1 cellular context compared by ENCODE assay signal in genomic region chr18:58201268-58201667, GRCh38.
TF ChIP-seq lines count a peak whose summit lies in the region.

No MANE protein-coding gene starts in this region.

TF ChIP-seq in GM23338, 12 proteins besides CTCF, POLR2A, EP300 and RAD21 (continued from another document):
- TF ChIP-seq, protein P1, sequence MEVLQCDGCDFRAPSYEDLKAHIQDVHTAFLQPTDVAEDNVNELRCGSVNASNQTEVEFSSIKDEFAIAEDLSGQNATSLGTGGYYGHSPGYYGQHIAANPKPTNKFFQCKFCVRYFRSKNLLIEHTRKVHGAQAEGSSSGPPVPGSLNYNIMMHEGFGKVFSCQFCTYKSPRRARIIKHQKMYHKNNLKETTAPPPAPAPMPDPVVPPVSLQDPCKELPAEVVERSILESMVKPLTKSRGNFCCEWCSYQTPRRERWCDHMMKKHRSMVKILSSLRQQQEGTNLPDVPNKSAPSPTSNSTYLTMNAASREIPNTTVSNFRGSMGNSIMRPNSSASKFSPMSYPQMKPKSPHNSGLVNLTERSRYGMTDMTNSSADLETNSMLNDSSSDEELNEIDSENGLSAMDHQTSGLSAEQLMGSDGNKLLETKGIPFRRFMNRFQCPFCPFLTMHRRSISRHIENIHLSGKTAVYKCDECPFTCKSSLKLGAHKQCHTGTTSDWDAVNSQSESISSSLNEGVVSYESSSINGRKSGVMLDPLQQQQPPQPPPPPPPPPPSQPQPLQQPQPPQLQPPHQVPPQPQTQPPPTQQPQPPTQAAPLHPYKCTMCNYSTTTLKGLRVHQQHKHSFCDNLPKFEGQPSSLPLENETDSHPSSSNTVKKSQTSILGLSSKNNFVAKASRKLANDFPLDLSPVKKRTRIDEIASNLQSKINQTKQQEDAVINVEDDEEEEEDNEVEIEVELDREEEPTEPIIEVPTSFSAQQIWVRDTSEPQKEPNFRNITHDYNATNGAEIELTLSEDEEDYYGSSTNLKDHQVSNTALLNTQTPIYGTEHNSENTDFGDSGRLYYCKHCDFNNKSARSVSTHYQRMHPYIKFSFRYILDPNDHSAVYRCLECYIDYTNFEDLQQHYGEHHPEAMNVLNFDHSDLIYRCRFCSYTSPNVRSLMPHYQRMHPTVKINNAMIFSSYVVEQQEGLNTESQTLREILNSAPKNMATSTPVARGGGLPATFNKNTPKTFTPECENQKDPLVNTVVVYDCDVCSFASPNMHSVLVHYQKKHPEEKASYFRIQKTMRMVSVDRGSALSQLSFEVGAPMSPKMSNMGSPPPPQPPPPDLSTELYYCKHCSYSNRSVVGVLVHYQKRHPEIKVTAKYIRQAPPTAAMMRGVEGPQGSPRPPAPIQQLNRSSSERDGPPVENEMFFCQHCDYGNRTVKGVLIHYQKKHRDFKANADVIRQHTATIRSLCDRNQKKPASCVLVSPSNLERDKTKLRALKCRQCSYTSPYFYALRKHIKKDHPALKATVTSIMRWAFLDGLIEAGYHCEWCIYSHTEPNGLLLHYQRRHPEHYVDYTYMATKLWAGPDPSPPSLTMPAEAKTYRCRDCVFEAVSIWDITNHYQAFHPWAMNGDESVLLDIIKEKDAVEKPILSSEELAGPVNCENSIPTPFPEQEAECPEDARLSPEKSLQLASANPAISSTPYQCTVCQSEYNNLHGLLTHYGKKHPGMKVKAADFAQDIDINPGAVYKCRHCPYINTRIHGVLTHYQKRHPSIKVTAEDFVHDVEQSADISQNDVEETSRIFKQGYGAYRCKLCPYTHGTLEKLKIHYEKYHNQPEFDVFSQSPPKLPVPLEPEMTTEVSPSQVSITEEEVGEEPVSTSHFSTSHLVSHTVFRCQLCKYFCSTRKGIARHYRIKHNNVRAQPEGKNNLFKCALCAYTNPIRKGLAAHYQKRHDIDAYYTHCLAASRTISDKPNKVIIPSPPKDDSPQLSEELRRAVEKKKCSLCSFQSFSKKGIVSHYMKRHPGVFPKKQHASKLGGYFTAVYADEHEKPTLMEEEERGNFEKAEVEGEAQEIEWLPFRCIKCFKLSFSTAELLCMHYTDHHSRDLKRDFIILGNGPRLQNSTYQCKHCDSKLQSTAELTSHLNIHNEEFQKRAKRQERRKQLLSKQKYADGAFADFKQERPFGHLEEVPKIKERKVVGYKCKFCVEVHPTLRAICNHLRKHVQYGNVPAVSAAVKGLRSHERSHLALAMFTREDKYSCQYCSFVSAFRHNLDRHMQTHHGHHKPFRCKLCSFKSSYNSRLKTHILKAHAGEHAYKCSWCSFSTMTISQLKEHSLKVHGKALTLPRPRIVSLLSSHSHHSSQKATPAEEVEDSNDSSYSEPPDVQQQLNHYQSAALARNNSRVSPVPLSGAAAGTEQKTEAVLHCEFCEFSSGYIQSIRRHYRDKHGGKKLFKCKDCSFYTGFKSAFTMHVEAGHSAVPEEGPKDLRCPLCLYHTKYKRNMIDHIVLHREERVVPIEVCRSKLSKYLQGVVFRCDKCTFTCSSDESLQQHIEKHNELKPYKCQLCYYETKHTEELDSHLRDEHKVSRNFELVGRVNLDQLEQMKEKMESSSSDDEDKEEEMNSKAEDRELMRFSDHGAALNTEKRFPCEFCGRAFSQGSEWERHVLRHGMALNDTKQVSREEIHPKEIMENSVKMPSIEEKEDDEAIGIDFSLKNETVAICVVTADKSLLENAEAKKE (CRISPR knock-in tag; IDR thresholded peaks at IDR 0.05), result no peak
- TF ChIP-seq EZH2phosphoT487 (IDR thresholded peaks at IDR 0.05; ENCODE audit: unreplicated experiment) (no peak), POLR2AphosphoS5 (IDR thresholded peaks at IDR 0.05; ENCODE audit: low read depth) (no peak)
